Comparison of ENCODE assay signal across 1 cellular context in genomic region chr11:14695656-14696055, GRCh38. TPM values are rescaled to one million over a fixed set of nuclear protein-coding genes. Genes with fewer than 3 reads are reported as not detected.
"Had no signal": no experiment of that assay in that cellular context is flagged by ENCODE, and none has a peak within 500 bp of the region (broad histone marks: within the 10 kb centered on the region; RNA-seq: fewer than 3 reads in every experiment).

No MANE protein-coding gene starts in this region.

RNA-seq across cellular contexts. Expression of gene PDE3B, which starts 52.1 kb away (rescaled TPM):
- total RNA-seq: GM23248 had no signal
- polyA plus RNA-seq: GM23248 had no signal
